ENCODE assay signal across 19 cellular contexts in genomic region chr3:43919067-43919466, GRCh38.
A peak's percentile ranks its signal among the peaks of the same experiment; 100 is the strongest.
DNase-seq lines count a peak whose midpoint lies in the region; ATAC-seq and TF ChIP-seq lines count a peak whose summit lies in the region.
"Had no signal": no experiment of that assay in that cellular context is flagged by ENCODE, and none has a peak within 500 bp of the region (broad histone marks: within the 10 kb centered on the region; RNA-seq: fewer than 3 reads in every experiment).

No MANE protein-coding gene starts in this region.

- DNase-seq in AG20443 (ENCODE audit: low spot score) (peak; percentile 30), HPDE6-E6E7 (ENCODE audit: extremely low spot score) (peak; percentile 1), RWPE1 (ENCODE audit: low spot score) (peak; percentile 23), fibroblast of peridontal ligament (ENCODE audit: extremely low read depth) (peak; percentile 14), GM10266 (ENCODE audit: extremely low spot score) (no peak)
- no peak for DNase-seq in activated naive CD4-positive, alpha-beta T cell treated with Interleukin-2 at 50 U/mL for 16 hours
- no peak for DNase-seq in activated CD4-positive, alpha-beta T cell treated with anti-CD3 and anti-CD28 coated beads for 1 hour
- DNase-seq in activated CD8-positive, alpha-beta T cell treated with anti-CD3 and anti-CD28 coated beads for 36 hours: no peak
- DNase-seq: activated B cell treated with CpG ODN at 0.5 μM for 24 hours; activated CD8-positive, alpha-beta memory T cell treated with anti-CD3 and anti-CD28 coated beads, Interleukin-2, amount 10 ng/mL, durations not matched to agents 7 days and 5 days; activated effector memory CD4-positive, alpha-beta T cell treated with anti-CD3 and anti-CD28 coated beads, Interleukin-2, amount 50 U/mL, for 16 hours; H7; immature natural killer cell; mesendoderm; NCI-H1048; NCI-H69; stimulated activated CD4-positive, alpha-beta T cell treated with anti-CD3 and anti-CD28 coated beads, Interleukin-1b, Interleukin-23, amount 100 ng/mL, for 48 hours had no signal

- ATAC-seq in activated CD8-positive, alpha-beta T cell treated with anti-CD3 and anti-CD28 coated beads for 36 hours: no peak
- ATAC-seq: activated CD8-positive, alpha-beta memory T cell treated with anti-CD3 and anti-CD28 coated beads, Interleukin-2, amount 10 ng/mL, durations not matched to agents 7 days and 5 days had no signal

- intact Hi-C loops in activated CD8-positive, alpha-beta T cell treated with anti-CD3 and anti-CD28 coated beads for 36 hours (cut with micrococcal nuclease): no loop called here

- POLR2A ChIA-PET in RWPE1 (lab: Yijun Ruan, JAX; ENCODE audit: low non-redundant PET): no interaction called here
- POLR2A ChIA-PET in activated CD8-positive, alpha-beta T cell treated with anti-CD3 and anti-CD28 coated beads for 36 hours (lab: Charles Lee): no interaction called here

- CTCF ChIA-PET in RWPE1 (lab: Yijun Ruan, JAX): no interaction called here
- CTCF ChIA-PET in activated CD8-positive, alpha-beta T cell treated with anti-CD3 and anti-CD28 coated beads for 36 hours (lab: Charles Lee): no interaction called here

- H3K27me3 Mint-ChIP-seq in activated CD8-positive, alpha-beta T cell treated with anti-CD3 and anti-CD28 coated beads for 36 hours: peaks cover 29% of the 10 kb centered on the region

- H3K27ac Mint-ChIP-seq in activated CD8-positive, alpha-beta T cell treated with anti-CD3 and anti-CD28 coated beads for 36 hours: no peak overlapping the region
- H3K27ac Mint-ChIP-seq: activated B cell treated with CpG ODN at 0.5 μM for 24 hours; activated CD8-positive, alpha-beta memory T cell treated with anti-CD3 and anti-CD28 coated beads, Interleukin-2, amount 10 ng/mL, durations not matched to agents 7 days and 5 days; immature natural killer cell; neural progenitor cell; T-helper 1 cell treated with Interleukin-12 subunit alpha and Interleukin-12 subunit beta and Interleukin-4 antibody, amounts not matched to agents 30 μg/mL and 1 μg/mL, for 36 hours had no signal

- TF ChIP-seq CTCF in RWPE1 (conservative IDR thresholded peaks at IDR 0.05; ENCODE audit: low read depth) (no peak), GM10266 (IDR thresholded peaks at IDR 0.05; ENCODE audit: control insufficient read depth, insufficient read depth, low read depth, missing control alignments) (no peak)
- no peak for TF ChIP-seq CTCF in activated CD8-positive, alpha-beta T cell treated with anti-CD3 and anti-CD28 coated beads for 36 hours (IDR thresholded peaks at IDR 0.05)

- no peaks in the 10 kb centered on the region for H3K9me3 Mint-ChIP-seq in activated CD8-positive, alpha-beta T cell treated with anti-CD3 and anti-CD28 coated beads for 36 hours
- H3K9me3 Mint-ChIP-seq: activated B cell treated with CpG ODN at 0.5 μM for 24 hours; neural progenitor cell; T-helper 1 cell treated with Interleukin-12 subunit alpha and Interleukin-12 subunit beta and Interleukin-4 antibody, amounts not matched to agents 30 μg/mL and 1 μg/mL, for 36 hours had no signal

- no peak overlapping the region for H3K27ac ChIP-seq in RWPE1
- H3K27ac ChIP-seq: neural progenitor cell had no signal

- no peak overlapping the region for H3K4me3 Mint-ChIP-seq in activated CD8-positive, alpha-beta T cell treated with anti-CD3 and anti-CD28 coated beads for 36 hours
- H3K4me3 Mint-ChIP-seq: activated B cell treated with CpG ODN at 0.5 μM for 24 hours; activated CD8-positive, alpha-beta memory T cell treated with anti-CD3 and anti-CD28 coated beads, Interleukin-2, amount 10 ng/mL, durations not matched to agents 7 days and 5 days; immature natural killer cell; neural progenitor cell; T-helper 1 cell treated with Interleukin-12 subunit alpha and Interleukin-12 subunit beta and Interleukin-4 antibody, amounts not matched to agents 30 μg/mL and 1 μg/mL, for 36 hours had no signal

- no peaks in the 10 kb centered on the region for H3K4me1 Mint-ChIP-seq in activated CD8-positive, alpha-beta T cell treated with anti-CD3 and anti-CD28 coated beads for 36 hours (ENCODE audit: low read depth)
- H3K4me1 Mint-ChIP-seq: activated CD8-positive, alpha-beta memory T cell treated with anti-CD3 and anti-CD28 coated beads, Interleukin-2, amount 10 ng/mL, durations not matched to agents 7 days and 5 days; immature natural killer cell had no signal

- no peaks in the 10 kb centered on the region for H3K36me3 Mint-ChIP-seq in activated CD8-positive, alpha-beta T cell treated with anti-CD3 and anti-CD28 coated beads for 36 hours (ENCODE audit: low read depth)
- H3K36me3 Mint-ChIP-seq: activated CD8-positive, alpha-beta memory T cell treated with anti-CD3 and anti-CD28 coated beads, Interleukin-2, amount 10 ng/mL, durations not matched to agents 7 days and 5 days; immature natural killer cell; neural progenitor cell had no signal

Comparison
In these comparisons a context has a peak if more than half of its experiments do, and no peak if none do; other contexts are left out.
1. DNase-seq: peak in AG20443 (single experiment), HPDE6-E6E7 (single experiment), RWPE1 (single experiment) and fibroblast of peridontal ligament (single experiment); none in activated naive CD4-positive, alpha-beta T cell treated with Interleukin-2 at 50 U/mL for 16 hours (single experiment), GM10266 (single experiment), activated CD4-positive, alpha-beta T cell treated with anti-CD3 and anti-CD28 coated beads for 1 hour (single experiment) and activated CD8-positive, alpha-beta T cell treated with anti-CD3 and anti-CD28 coated beads for 36 hours (single experiment).